ENCODE assay signal across 1 cellular context in the genomic region with DNA sequence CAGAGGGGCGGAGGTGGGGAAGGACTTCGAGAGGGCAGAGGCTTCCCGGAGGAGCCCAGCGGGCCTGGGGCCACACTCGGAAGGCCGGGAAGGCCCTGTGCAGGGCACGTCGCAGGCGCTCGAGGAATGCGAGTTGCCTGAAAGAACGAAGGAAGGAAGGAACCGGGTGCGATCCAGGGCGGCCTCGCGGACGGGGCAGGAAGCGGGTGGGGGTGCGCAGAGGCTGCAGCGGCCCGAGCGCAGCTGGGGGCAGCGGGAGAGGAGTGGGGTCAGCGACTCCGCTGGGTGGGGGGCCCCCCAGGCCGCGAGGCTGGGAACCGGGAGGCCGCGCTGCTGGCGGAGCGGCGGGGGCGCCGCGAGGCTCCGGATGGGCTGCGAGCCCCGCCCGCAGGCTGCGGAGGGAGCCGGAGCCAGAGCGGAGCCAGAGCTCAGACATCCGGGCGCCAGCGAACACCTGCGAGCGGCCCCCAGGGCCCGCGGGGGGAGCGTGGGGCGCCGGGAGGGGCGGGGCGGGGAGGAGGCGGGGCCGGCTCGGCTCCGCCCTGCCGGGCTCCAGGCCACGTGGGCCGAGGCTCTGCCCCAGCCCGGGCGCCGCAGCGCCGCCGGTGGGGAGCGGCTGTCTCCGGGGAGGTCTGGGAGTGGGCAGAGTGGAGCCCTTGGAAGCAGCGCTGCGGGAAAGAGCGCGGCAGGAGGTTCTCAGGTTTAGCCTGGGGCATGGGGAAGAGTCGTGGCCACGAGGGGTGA.
TF ChIP-seq lines count a peak whose summit lies in the region.

No MANE protein-coding gene starts in this region.

TF ChIP-seq in HepG2, 621 proteins besides CTCF, POLR2A, EP300 and RAD21 (continued from another document and continues in another):
- TF ChIP-seq, protein P1, sequence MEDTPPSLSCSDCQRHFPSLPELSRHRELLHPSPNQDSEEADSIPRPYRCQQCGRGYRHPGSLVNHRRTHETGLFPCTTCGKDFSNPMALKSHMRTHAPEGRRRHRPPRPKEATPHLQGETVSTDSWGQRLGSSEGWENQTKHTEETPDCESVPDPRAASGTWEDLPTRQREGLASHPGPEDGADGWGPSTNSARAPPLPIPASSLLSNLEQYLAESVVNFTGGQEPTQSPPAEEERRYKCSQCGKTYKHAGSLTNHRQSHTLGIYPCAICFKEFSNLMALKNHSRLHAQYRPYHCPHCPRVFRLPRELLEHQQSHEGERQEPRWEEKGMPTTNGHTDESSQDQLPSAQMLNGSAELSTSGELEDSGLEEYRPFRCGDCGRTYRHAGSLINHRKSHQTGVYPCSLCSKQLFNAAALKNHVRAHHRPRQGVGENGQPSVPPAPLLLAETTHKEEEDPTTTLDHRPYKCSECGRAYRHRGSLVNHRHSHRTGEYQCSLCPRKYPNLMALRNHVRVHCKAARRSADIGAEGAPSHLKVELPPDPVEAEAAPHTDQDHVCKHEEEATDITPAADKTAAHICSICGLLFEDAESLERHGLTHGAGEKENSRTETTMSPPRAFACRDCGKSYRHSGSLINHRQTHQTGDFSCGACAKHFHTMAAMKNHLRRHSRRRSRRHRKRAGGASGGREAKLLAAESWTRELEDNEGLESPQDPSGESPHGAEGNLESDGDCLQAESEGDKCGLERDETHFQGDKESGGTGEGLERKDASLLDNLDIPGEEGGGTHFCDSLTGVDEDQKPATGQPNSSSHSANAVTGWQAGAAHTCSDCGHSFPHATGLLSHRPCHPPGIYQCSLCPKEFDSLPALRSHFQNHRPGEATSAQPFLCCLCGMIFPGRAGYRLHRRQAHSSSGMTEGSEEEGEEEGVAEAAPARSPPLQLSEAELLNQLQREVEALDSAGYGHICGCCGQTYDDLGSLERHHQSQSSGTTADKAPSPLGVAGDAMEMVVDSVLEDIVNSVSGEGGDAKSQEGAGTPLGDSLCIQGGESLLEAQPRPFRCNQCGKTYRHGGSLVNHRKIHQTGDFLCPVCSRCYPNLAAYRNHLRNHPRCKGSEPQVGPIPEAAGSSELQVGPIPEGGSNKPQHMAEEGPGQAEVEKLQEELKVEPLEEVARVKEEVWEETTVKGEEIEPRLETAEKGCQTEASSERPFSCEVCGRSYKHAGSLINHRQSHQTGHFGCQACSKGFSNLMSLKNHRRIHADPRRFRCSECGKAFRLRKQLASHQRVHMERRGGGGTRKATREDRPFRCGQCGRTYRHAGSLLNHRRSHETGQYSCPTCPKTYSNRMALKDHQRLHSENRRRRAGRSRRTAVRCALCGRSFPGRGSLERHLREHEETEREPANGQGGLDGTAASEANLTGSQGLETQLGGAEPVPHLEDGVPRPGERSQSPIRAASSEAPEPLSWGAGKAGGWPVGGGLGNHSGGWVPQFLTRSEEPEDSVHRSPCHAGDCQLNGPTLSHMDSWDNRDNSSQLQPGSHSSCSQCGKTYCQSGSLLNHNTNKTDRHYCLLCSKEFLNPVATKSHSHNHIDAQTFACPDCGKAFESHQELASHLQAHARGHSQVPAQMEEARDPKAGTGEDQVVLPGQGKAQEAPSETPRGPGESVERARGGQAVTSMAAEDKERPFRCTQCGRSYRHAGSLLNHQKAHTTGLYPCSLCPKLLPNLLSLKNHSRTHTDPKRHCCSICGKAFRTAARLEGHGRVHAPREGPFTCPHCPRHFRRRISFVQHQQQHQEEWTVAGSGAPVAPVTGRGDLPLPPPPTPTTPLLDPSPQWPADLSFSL (CRISPR knock-in tag; IDR thresholded peaks at IDR 0.05), result no peak
- TF ChIP-seq POLR2AphosphoS5 (IDR thresholded peaks at IDR 0.05; ENCODE audit: low read depth, low read length), result peak; percentile 58
- no peak for TF ChIP-seq BRCA1 (CRISPR knock-in tag; IDR thresholded peaks at IDR 0.05)
- no peak for TF ChIP-seq SIN3B (IDR thresholded peaks at IDR 0.05; ENCODE audit: low read length)
- TF ChIP-seq, protein P2, sequence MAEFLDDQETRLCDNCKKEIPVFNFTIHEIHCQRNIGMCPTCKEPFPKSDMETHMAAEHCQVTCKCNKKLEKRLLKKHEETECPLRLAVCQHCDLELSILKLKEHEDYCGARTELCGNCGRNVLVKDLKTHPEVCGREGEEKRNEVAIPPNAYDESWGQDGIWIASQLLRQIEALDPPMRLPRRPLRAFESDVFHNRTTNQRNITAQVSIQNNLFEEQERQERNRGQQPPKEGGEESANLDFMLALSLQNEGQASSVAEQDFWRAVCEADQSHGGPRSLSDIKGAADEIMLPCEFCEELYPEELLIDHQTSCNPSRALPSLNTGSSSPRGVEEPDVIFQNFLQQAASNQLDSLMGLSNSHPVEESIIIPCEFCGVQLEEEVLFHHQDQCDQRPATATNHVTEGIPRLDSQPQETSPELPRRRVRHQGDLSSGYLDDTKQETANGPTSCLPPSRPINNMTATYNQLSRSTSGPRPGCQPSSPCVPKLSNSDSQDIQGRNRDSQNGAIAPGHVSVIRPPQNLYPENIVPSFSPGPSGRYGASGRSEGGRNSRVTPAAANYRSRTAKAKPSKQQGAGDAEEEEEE (CRISPR knock-in tag; IDR thresholded peaks at IDR 0.05; ENCODE audit: borderline replicate concordance), result 0 out of 2 replicates have a peak, but pooled peaks have one; percentile 48
- TF ChIP-seq ZNF343 (CRISPR knock-in tag; IDR thresholded peaks at IDR 0.05), result peak; percentile 72; the same call in 1 of the 2 replicates
- no peak for TF ChIP-seq FOSL1 (CRISPR knock-in tag; IDR thresholded peaks at IDR 0.05; ENCODE audit: borderline replicate concordance)
- peak; percentile 57; the same call in 1 of the 2 replicates for TF ChIP-seq ZNF614 (CRISPR knock-in tag; IDR thresholded peaks at IDR 0.05; ENCODE audit: borderline replicate concordance)
- peak; percentile 29; the same call in 1 of the 2 replicates for TF ChIP-seq ZNF547 (CRISPR knock-in tag; IDR thresholded peaks at IDR 0.05)
- TF ChIP-seq, protein P3, sequence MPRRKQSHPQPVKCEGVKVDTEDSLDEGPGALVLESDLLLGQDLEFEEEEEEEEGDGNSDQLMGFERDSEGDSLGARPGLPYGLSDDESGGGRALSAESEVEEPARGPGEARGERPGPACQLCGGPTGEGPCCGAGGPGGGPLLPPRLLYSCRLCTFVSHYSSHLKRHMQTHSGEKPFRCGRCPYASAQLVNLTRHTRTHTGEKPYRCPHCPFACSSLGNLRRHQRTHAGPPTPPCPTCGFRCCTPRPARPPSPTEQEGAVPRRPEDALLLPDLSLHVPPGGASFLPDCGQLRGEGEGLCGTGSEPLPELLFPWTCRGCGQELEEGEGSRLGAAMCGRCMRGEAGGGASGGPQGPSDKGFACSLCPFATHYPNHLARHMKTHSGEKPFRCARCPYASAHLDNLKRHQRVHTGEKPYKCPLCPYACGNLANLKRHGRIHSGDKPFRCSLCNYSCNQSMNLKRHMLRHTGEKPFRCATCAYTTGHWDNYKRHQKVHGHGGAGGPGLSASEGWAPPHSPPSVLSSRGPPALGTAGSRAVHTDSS (CRISPR knock-in tag; conservative IDR thresholded peaks at IDR 0.05), result no peak
- TF ChIP-seq TEAD3 (CRISPR knock-in tag; optimal IDR thresholded peaks at IDR 0.05; ENCODE audit: borderline replicate concordance), result no peak
- TF ChIP-seq FOXA1 (IDR thresholded peaks at IDR 0.05), result no peak
- no peak for TF ChIP-seq FOXA1 (CRISPR knock-in tag; IDR thresholded peaks at IDR 0.05)
- no peak for TF ChIP-seq ZSCAN29 (CRISPR knock-in tag; conservative IDR thresholded peaks at IDR 0.05)
- TF ChIP-seq MED8 (CRISPR knock-in tag; IDR thresholded peaks at IDR 0.05; ENCODE audit: insufficient replicate concordance), result no peak
- TF ChIP-seq ZNF224 (CRISPR knock-in tag; IDR thresholded peaks at IDR 0.05), result no peak
- TF ChIP-seq, protein P4, sequence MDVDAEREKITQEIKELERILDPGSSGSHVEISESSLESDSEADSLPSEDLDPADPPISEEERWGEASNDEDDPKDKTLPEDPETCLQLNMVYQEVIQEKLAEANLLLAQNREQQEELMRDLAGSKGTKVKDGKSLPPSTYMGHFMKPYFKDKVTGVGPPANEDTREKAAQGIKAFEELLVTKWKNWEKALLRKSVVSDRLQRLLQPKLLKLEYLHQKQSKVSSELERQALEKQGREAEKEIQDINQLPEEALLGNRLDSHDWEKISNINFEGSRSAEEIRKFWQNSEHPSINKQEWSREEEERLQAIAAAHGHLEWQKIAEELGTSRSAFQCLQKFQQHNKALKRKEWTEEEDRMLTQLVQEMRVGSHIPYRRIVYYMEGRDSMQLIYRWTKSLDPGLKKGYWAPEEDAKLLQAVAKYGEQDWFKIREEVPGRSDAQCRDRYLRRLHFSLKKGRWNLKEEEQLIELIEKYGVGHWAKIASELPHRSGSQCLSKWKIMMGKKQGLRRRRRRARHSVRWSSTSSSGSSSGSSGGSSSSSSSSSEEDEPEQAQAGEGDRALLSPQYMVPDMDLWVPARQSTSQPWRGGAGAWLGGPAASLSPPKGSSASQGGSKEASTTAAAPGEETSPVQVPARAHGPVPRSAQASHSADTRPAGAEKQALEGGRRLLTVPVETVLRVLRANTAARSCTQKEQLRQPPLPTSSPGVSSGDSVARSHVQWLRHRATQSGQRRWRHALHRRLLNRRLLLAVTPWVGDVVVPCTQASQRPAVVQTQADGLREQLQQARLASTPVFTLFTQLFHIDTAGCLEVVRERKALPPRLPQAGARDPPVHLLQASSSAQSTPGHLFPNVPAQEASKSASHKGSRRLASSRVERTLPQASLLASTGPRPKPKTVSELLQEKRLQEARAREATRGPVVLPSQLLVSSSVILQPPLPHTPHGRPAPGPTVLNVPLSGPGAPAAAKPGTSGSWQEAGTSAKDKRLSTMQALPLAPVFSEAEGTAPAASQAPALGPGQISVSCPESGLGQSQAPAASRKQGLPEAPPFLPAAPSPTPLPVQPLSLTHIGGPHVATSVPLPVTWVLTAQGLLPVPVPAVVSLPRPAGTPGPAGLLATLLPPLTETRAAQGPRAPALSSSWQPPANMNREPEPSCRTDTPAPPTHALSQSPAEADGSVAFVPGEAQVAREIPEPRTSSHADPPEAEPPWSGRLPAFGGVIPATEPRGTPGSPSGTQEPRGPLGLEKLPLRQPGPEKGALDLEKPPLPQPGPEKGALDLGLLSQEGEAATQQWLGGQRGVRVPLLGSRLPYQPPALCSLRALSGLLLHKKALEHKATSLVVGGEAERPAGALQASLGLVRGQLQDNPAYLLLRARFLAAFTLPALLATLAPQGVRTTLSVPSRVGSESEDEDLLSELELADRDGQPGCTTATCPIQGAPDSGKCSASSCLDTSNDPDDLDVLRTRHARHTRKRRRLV (CRISPR knock-in tag; IDR thresholded peaks at IDR 0.05), result no peak
- TF ChIP-seq PITX1 (CRISPR knock-in tag; IDR thresholded peaks at IDR 0.05), result no peak
- TF ChIP-seq, protein P5, sequence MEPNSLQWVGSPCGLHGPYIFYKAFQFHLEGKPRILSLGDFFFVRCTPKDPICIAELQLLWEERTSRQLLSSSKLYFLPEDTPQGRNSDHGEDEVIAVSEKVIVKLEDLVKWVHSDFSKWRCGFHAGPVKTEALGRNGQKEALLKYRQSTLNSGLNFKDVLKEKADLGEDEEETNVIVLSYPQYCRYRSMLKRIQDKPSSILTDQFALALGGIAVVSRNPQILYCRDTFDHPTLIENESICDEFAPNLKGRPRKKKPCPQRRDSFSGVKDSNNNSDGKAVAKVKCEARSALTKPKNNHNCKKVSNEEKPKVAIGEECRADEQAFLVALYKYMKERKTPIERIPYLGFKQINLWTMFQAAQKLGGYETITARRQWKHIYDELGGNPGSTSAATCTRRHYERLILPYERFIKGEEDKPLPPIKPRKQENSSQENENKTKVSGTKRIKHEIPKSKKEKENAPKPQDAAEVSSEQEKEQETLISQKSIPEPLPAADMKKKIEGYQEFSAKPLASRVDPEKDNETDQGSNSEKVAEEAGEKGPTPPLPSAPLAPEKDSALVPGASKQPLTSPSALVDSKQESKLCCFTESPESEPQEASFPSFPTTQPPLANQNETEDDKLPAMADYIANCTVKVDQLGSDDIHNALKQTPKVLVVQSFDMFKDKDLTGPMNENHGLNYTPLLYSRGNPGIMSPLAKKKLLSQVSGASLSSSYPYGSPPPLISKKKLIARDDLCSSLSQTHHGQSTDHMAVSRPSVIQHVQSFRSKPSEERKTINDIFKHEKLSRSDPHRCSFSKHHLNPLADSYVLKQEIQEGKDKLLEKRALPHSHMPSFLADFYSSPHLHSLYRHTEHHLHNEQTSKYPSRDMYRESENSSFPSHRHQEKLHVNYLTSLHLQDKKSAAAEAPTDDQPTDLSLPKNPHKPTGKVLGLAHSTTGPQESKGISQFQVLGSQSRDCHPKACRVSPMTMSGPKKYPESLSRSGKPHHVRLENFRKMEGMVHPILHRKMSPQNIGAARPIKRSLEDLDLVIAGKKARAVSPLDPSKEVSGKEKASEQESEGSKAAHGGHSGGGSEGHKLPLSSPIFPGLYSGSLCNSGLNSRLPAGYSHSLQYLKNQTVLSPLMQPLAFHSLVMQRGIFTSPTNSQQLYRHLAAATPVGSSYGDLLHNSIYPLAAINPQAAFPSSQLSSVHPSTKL (CRISPR knock-in tag; IDR thresholded peaks at IDR 0.05), result no peak
- no peak for TF ChIP-seq SP140L (CRISPR knock-in tag; IDR thresholded peaks at IDR 0.05; ENCODE audit: borderline replicate concordance)
- no peak for TF ChIP-seq CHD2 (IDR thresholded peaks at IDR 0.05; ENCODE audit: low read depth, low read length)
- no peak for TF ChIP-seq ZMYM2 (CRISPR knock-in tag; IDR thresholded peaks at IDR 0.05)
- TF ChIP-seq RBAK (CRISPR knock-in tag; IDR thresholded peaks at IDR 0.05), result no peak
- TF ChIP-seq, protein P6, sequence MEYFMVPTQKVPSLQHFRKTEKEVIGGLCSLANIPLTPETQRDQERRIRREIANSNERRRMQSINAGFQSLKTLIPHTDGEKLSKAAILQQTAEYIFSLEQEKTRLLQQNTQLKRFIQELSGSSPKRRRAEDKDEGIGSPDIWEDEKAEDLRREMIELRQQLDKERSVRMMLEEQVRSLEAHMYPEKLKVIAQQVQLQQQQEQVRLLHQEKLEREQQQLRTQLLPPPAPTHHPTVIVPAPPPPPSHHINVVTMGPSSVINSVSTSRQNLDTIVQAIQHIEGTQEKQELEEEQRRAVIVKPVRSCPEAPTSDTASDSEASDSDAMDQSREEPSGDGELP (IDR thresholded peaks at IDR 0.05; ENCODE audit: borderline replicate concordance, low read depth), result peak; percentile 66
- peak; percentile 67; the same call in 1 of the 2 replicates for TF ChIP-seq DMAP1 (CRISPR knock-in tag; IDR thresholded peaks at IDR 0.05)
